ENCODE assay signal across 8 cellular contexts in genomic region chr10:125048101-125048864, GRCh38.
A peak's percentile ranks its signal among the peaks of the same experiment; 100 is the strongest.
DNase-seq lines count a peak whose midpoint lies in the region; ATAC-seq and TF ChIP-seq lines count a peak whose summit lies in the region.

No MANE protein-coding gene starts in this region.

- CTCF ChIA-PET in Calu3 (lab: Charles Lee) (interaction anchor here (0.6 to 1.4 kb wide), 8 partner anchors 14 to 172 kb away, joined by 3 to 14 read pairs (median 4); no protein-coding TSS in a partner anchor), Panc1 (lab: Charles Lee) (interaction anchor here (0.6 to 1.7 kb wide), 12 partner anchors 9 to 398 kb away, joined by 3 to 11 read pairs (median 4); no protein-coding TSS in a partner anchor)

- H3K4me3 Mint-ChIP-seq in Calu3 (ENCODE audit: low read depth, unreplicated experiment) = no peak overlapping the region

- peak in 1 of 2 donors; percentile 59 for TF ChIP-seq EP300 in tibial nerve (IDR thresholded peaks at IDR 0.05)

- POLR2A ChIA-PET in Panc1 (lab: Charles Lee) = interaction anchor here (0.6 kb wide), 1 partner anchor 38 kb away, joined by 9 read pairs; no protein-coding TSS in a partner anchor

- H3K27me3 Mint-ChIP-seq in Calu3 (ENCODE audit: unreplicated experiment) = no peaks in the 10 kb centered on the region

- no peak overlapping the region for H3K4me3 ChIP-seq in Panc1 (ENCODE audit: low read depth in 2 of 2, low read length in 2 of 2)
- no peak overlapping the region for H3K4me3 ChIP-seq in fibroblast of villous mesenchyme (ENCODE audit: low read depth, low read length)
- H3K4me3 ChIP-seq in tibial nerve = no peak overlapping the region

- peak overlapping the region; percentile 82 for H3K27ac Mint-ChIP-seq in Calu3 (ENCODE audit: unreplicated experiment)

- H3K9me3 ChIP-seq in Panc1 (ENCODE audit: control insufficient read depth, insufficient read depth, low read depth, low read length) = no peaks in the 10 kb centered on the region
- H3K9me3 ChIP-seq in tibial nerve = no peaks in the 10 kb centered on the region

- 44 to 49% methylated on average over 16 of the region's 16 CpGs for WGBS in tibial nerve, 2 donors

- peaks cover 26% of the 10 kb centered on the region for H3K4me1 ChIP-seq in Panc1 (ENCODE audit: control insufficient read depth, insufficient read depth, low read length)
- H3K4me1 ChIP-seq in tibial nerve = peaks cover 0 to 64% (median 33%) of the 10 kb centered on the region in 4 donors

- no peaks in the 10 kb centered on the region for H3K36me3 ChIP-seq in Panc1 (ENCODE audit: control insufficient read depth, insufficient read depth, low read length)
- no peaks in the 10 kb centered on the region for H3K36me3 ChIP-seq in tibial nerve

- in situ Hi-C loops in Panc1 (cut with HindIII; ENCODE audit: low pct_unique_long_range_greater_than_20kb, low sequenced_read_pairs) = no loop called here

- intact Hi-C loops in Calu3 (cut with micrococcal nuclease; ENCODE audit: unreplicated experiment) = loop anchor here (1.0 to 10.0 kb wide), 2 partner anchors 102 to 327 kb away; no protein-coding TSS in a partner anchor
- intact Hi-C loops in Panc1 (cut with micrococcal nuclease; ENCODE audit: unreplicated experiment) = loop anchor here (5.0 kb wide), 1 partner anchor 99 kb away; no protein-coding TSS in a partner anchor

- BruUV-seq in Calu3 (replicated peaks; lab: Mats Ljungman, UMichigan) (no TSS peak), Panc1 (replicated peaks; lab: Mats Ljungman, UMichigan) (no TSS peak)

- H3K27me3 ChIP-seq in Panc1 (ENCODE audit: control insufficient read depth, insufficient read depth, low read length) = no peaks in the 10 kb centered on the region
- H3K27me3 ChIP-seq in tibial nerve = no peaks in the 10 kb centered on the region

- H3K9me3 Mint-ChIP-seq in Calu3 (ENCODE audit: low read depth, unreplicated experiment) = no peaks in the 10 kb centered on the region

- DNase-seq in Calu3 (peak; percentile 89), HPDE6-E6E7 (ENCODE audit: extremely low spot score) (peak; percentile 86), Panc1 (ENCODE audit: low read depth, low spot score) (peak; percentile 57), activated T-helper 1 cell treated with Interleukin-2 at 50 U/mL for 16 hours (ENCODE audit: low read depth) (peak; percentile 33), fibroblast of villous mesenchyme (ENCODE audit: low read depth) (peak; percentile 90), occipital lobe (lab: John Stamatoyannopoulos, UW) (peak; percentile 71), tibial nerve (ENCODE audit: low spot score in 2 of 2) (peak; percentile 68 to 81)

- peak; percentile 59 for TF ChIP-seq CTCF in Calu3 (IDR thresholded peaks at IDR 0.05; ENCODE audit: unreplicated experiment)
- TF ChIP-seq CTCF in Panc1 (IDR thresholded peaks at IDR 0.05) = peak; percentile 98
- TF ChIP-seq CTCF in fibroblast of villous mesenchyme (IDR thresholded peaks at IDR 0.05; ENCODE audit: insufficient read depth, low read depth, low read length) = peak; percentile 98
- TF ChIP-seq CTCF in tibial nerve (IDR thresholded peaks at IDR 0.05) = peak; percentile 82 to 95 (median 93)

- no peak for TF ChIP-seq POLR2A in tibial nerve (IDR thresholded peaks at IDR 0.05)

- H3K4me1 Mint-ChIP-seq in Calu3 (ENCODE audit: low read depth, unreplicated experiment) = no peaks in the 10 kb centered on the region

- ATAC-seq in GM19467 (IDR thresholded peaks at IDR 0.05; ENCODE audit: unreplicated experiment) = peak; percentile 87
- ATAC-seq in Panc1 = peak; percentile 96

- H3K27ac ChIP-seq in Panc1 (ENCODE audit: low read length) (no peak overlapping the region; the same call in 1 of the 2 replicates), tibial nerve (peak overlapping the region in 1 of 4 donors; percentile 34)

- H3K36me3 Mint-ChIP-seq in Calu3 (ENCODE audit: insufficient read depth, unreplicated experiment) = peaks cover 19% of the 10 kb centered on the region

Comparison
In these comparisons a context has a peak if more than half of its experiments do, and no peak if none do; other contexts are left out.
1. DNase-seq: peak in every context shown above with its lines; median percentile 90 in fibroblast of villous mesenchyme; 89 in Calu3; 86 in HPDE6-E6E7; 74 in tibial nerve; 71 in occipital lobe; 57 in Panc1; 33 in activated T-helper 1 cell treated with Interleukin-2 at 50 U/mL for 16 hours.